Comparison of ENCODE assay signal across 1 cellular context in genomic region chr17:39769974-39770587, GRCh38.
TF ChIP-seq lines count a peak whose summit lies in the region.

No MANE protein-coding gene starts in this region.

TF ChIP-seq in HepG2, 621 proteins besides CTCF, POLR2A, EP300 and RAD21 (continued from another document):
- TF ChIP-seq HOMEZ (CRISPR knock-in tag; IDR thresholded peaks at IDR 0.05; ENCODE audit: low read depth) (no peak), FOXA3 (CRISPR knock-in tag; IDR thresholded peaks at IDR 0.05) (peak; percentile 42; the same call in 1 of the 2 replicates), SIX4 (CRISPR knock-in tag; IDR thresholded peaks at IDR 0.05) (peak; percentile 80), SMYD3 (CRISPR knock-in tag; IDR thresholded peaks at IDR 0.05) (no peak), RARG (CRISPR knock-in tag; IDR thresholded peaks at IDR 0.05; ENCODE audit: low read depth) (no peak), SOX6 (IDR thresholded peaks at IDR 0.05) (no peak), SOX6 (CRISPR knock-in tag; IDR thresholded peaks at IDR 0.05) (peak; percentile 77), FOXA1 (IDR thresholded peaks at IDR 0.05) (no peak), FOXA1 (CRISPR knock-in tag; IDR thresholded peaks at IDR 0.05) (peak; percentile 48; the same call in 1 of the 2 replicates), ZNF704 (CRISPR knock-in tag; IDR thresholded peaks at IDR 0.05; ENCODE audit: borderline replicate concordance) (no peak), ATF3 (CRISPR knock-in tag; IDR thresholded peaks at IDR 0.05) (0 out of 2 replicates have a peak, but pooled peaks have one; percentile 36), ARID5B (CRISPR knock-in tag; IDR thresholded peaks at IDR 0.05) (peak; percentile 26; the same call in 1 of the 2 replicates), GATAD2A (CRISPR knock-in tag; IDR thresholded peaks at IDR 0.05) (peak; percentile 52), ATF2 (CRISPR knock-in tag; IDR thresholded peaks at IDR 0.05) (no peak), ZSCAN30 (CRISPR knock-in tag; IDR thresholded peaks at IDR 0.05) (no peak), SOX5 (CRISPR knock-in tag; IDR thresholded peaks at IDR 0.05; ENCODE audit: borderline replicate concordance) (peak; percentile 67), TBL1XR1 (IDR thresholded peaks at IDR 0.05; ENCODE audit: borderline replicate concordance, low read length, partially characterized antibody) (no peak), ATAD3A (CRISPR knock-in tag; IDR thresholded peaks at IDR 0.05) (no peak), ZNF34 (CRISPR knock-in tag; IDR thresholded peaks at IDR 0.05; ENCODE audit: borderline replicate concordance) (no peak), ZFP36 (IDR thresholded peaks at IDR 0.05; ENCODE audit: borderline replicate concordance, low read depth, low read length, partially characterized antibody) (no peak), FOSL2 (CRISPR knock-in tag; IDR thresholded peaks at IDR 0.05) (peak; percentile 90), SETDB1 (CRISPR knock-in tag; IDR thresholded peaks at IDR 0.05; ENCODE audit: borderline replicate concordance) (no peak), GATAD1 (CRISPR knock-in tag; IDR thresholded peaks at IDR 0.05) (no peak), ZNF678 (CRISPR knock-in tag; IDR thresholded peaks at IDR 0.05) (no peak), ZNF24 (IDR thresholded peaks at IDR 0.05) (no peak), ISX (CRISPR knock-in tag; conservative IDR thresholded peaks at IDR 0.05) (no peak), TBX2 (CRISPR knock-in tag; IDR thresholded peaks at IDR 0.05; ENCODE audit: borderline replicate concordance) (no peak), ZNF572 (CRISPR knock-in tag; IDR thresholded peaks at IDR 0.05) (no peak), ZFP91 (CRISPR knock-in tag; IDR thresholded peaks at IDR 0.05; ENCODE audit: borderline replicate concordance) (no peak), KMT2A (CRISPR knock-in tag; IDR thresholded peaks at IDR 0.05) (no peak), PHF8 (CRISPR knock-in tag; IDR thresholded peaks at IDR 0.05) (no peak), TBX3 (IDR thresholded peaks at IDR 0.05; ENCODE audit: borderline replicate concordance) (peak; percentile 9; the same call in 1 of the 2 replicates), HNRNPL (IDR thresholded peaks at IDR 0.05; ENCODE audit: low read depth, low read length) (no peak), NFIB (CRISPR knock-in tag; IDR thresholded peaks at IDR 0.05; ENCODE audit: borderline replicate concordance) (no peak), SOX13 (IDR thresholded peaks at IDR 0.05) (no peak), SOX13 (CRISPR knock-in tag; conservative IDR thresholded peaks at IDR 0.05 in 1 of 2, IDR thresholded peaks at IDR 0.05 in 1 of 2) (peak in 1 of 2 experiments; percentile 89; a peak in 2 of 4 replicates), NR2F1 (CRISPR knock-in tag; IDR thresholded peaks at IDR 0.05) (no peak), ETV6 (CRISPR knock-in tag; conservative IDR thresholded peaks at IDR 0.05) (no peak), ZBTB40 (IDR thresholded peaks at IDR 0.05) (no peak), ZBTB40 (CRISPR knock-in tag; IDR thresholded peaks at IDR 0.05) (no peak), ZNF282 (IDR thresholded peaks at IDR 0.05; ENCODE audit: partially characterized antibody) (no peak), ZNF766 (CRISPR knock-in tag; IDR thresholded peaks at IDR 0.05; ENCODE audit: borderline replicate concordance) (no peak), ZEB1 (IDR thresholded peaks at IDR 0.05; ENCODE audit: insufficient replicate concordance, low read depth) (no peak), SPEN (CRISPR knock-in tag; IDR thresholded peaks at IDR 0.05; ENCODE audit: low read depth) (no peak)
